ENCODE assay signal across 28 cellular contexts in genomic region chr1:29326123-29326522, GRCh38.
"Had no signal": no experiment of that assay in that cellular context is flagged by ENCODE, and none has a peak within 500 bp of the region (broad histone marks: within the 10 kb centered on the region; RNA-seq: fewer than 3 reads in every experiment).

No MANE protein-coding gene starts in this region.

- ATAC-seq: activated CD4-positive, alpha-beta T cell treated with anti-CD3 and anti-CD28 coated beads for 36 hours; activated CD8-positive, alpha-beta memory T cell treated with anti-CD3 and anti-CD28 coated beads, Interleukin-2, amount 10 ng/mL, durations not matched to agents 7 days and 5 days; activated CD8-positive, alpha-beta T cell treated with anti-CD3 and anti-CD28 coated beads, Interleukin-2, amount 10 ng/mL, durations not matched to agents 7 days and 5 days; activated naive CD4-positive, alpha-beta T cell treated with anti-CD3 and anti-CD28 coated beads, Interleukin-2, amount 50 U/mL, for 72 hours; gastroesophageal sphincter had no signal

- H3K36me3 ChIP-seq: breast epithelium, cardiac muscle cell, colonic mucosa, esophagus squamous epithelium had no signal

- H3K9me3 Mint-ChIP-seq: activated CD4-positive, alpha-beta memory T cell treated with anti-CD3 and anti-CD28 coated beads for 36 hours; activated CD4-positive, alpha-beta T cell treated with anti-CD3 and anti-CD28 coated beads, Interleukin-2, amount 10 ng/mL, durations not matched to agents 24 days and 14 days; activated naive CD4-positive, alpha-beta T cell treated with anti-CD3 and anti-CD28 coated beads, Interleukin-2, amount 10 ng/mL, durations not matched to agents 7 days and 5 days; activated naive CD4-positive, alpha-beta T cell treated with anti-CD3 and anti-CD28 coated beads, Interleukin-2, amount 50 U/mL, for 72 hours; activated naive CD8-positive, alpha-beta T cell treated with anti-CD3 and anti-CD28 coated beads, Interleukin-2, amount 10 ng/mL, durations not matched to agents 7 days and 5 days; brain had no signal

- H3K36me3 Mint-ChIP-seq: activated CD4-positive, alpha-beta memory T cell treated with anti-CD3 and anti-CD28 coated beads for 36 hours; activated CD8-positive, alpha-beta memory T cell treated with anti-CD3 and anti-CD28 coated beads, Interleukin-2, amount 10 ng/mL, durations not matched to agents 7 days and 5 days; activated naive CD4-positive, alpha-beta T cell treated with anti-CD3 and anti-CD28 coated beads, Interleukin-2, amount 10 ng/mL, durations not matched to agents 7 days and 5 days; activated naive CD4-positive, alpha-beta T cell treated with anti-CD3 and anti-CD28 coated beads, Interleukin-2, amount 50 U/mL, for 72 hours; activated naive CD8-positive, alpha-beta T cell treated with anti-CD3 and anti-CD28 coated beads, Interleukin-2, amount 10 ng/mL, durations not matched to agents 7 days and 5 days; brain had no signal

- H3K27me3 Mint-ChIP-seq: activated CD4-positive, alpha-beta T cell treated with anti-CD3 and anti-CD28 coated beads for 36 hours; activated CD4-positive, alpha-beta T cell treated with anti-CD3 and anti-CD28 coated beads, Interleukin-2, amount 10 ng/mL, durations not matched to agents 24 days and 14 days; activated CD8-positive, alpha-beta memory T cell treated with anti-CD3 and anti-CD28 coated beads, Interleukin-2, amount 10 ng/mL, durations not matched to agents 7 days and 5 days; activated naive CD8-positive, alpha-beta T cell treated with anti-CD3 and anti-CD28 coated beads, Interleukin-2, amount 10 ng/mL, durations not matched to agents 7 days and 5 days had no signal

- DNase-seq: activated CD4-positive, alpha-beta memory T cell treated with anti-CD3 and anti-CD28 coated beads for 36 hours; activated CD4-positive, alpha-beta T cell treated with anti-CD3 and anti-CD28 coated beads for 36 hours; activated CD4-positive, alpha-beta T cell treated with anti-CD3 and anti-CD28 coated beads, Interleukin-2, amount 10 ng/mL, durations not matched to agents 24 days and 14 days; activated CD4-positive, CD25-positive, alpha-beta regulatory T cell; activated CD4-positive, CD25-positive, alpha-beta regulatory T cell treated with anti-CD3 and anti-CD28 coated beads, Interleukin-2, amount 50 U/mL, for 72 hours; activated CD8-positive, alpha-beta memory T cell treated with anti-CD3 and anti-CD28 coated beads, Interleukin-2, amount 10 ng/mL, durations not matched to agents 7 days and 5 days; activated CD8-positive, alpha-beta memory T cell treated with anti-CD3 and anti-CD28 coated beads, Interleukin-2, amount 50 U/mL, for 4 hours; activated CD8-positive, alpha-beta T cell treated with anti-CD3 and anti-CD28 coated beads, Interleukin-2, amount 10 ng/mL, durations not matched to agents 7 days and 5 days; activated gamma-delta T cell; activated naive CD4-positive, alpha-beta T cell; activated naive CD4-positive, alpha-beta T cell treated with anti-CD3 and anti-CD28 coated beads, Interleukin-2, amount 10 ng/mL, durations not matched to agents 7 days and 5 days; activated naive CD8-positive, alpha-beta T cell treated with anti-CD3 and anti-CD28 coated beads, Interleukin-2, amount 10 ng/mL, durations not matched to agents 7 days and 5 days; activated T-cell treated with anti-CD3 and anti-CD28 coated beads, Interleukin-2, amount 50 U/mL, for 1 hour; activated T-cell treated with anti-CD3 and anti-CD28 coated beads, Interleukin-2, amount 50 U/mL, for 48 hours; central memory CD4-positive, alpha-beta T cell; cerebellar nuclear complex; colonic mucosa; effector CD8-positive, alpha-beta T cell; esophagus squamous epithelium; foreskin melanocyte; T-helper 2 cell had no signal

- H3K27ac ChIP-seq: ascending aorta, breast epithelium, cardiac muscle cell, colonic mucosa, epithelial cell of prostate, esophagus squamous epithelium, gastroesophageal sphincter had no signal

- H3K27me3 ChIP-seq: ascending aorta, breast epithelium, cardiac muscle cell, colonic mucosa, esophagus squamous epithelium had no signal

- H3K9me3 ChIP-seq: ascending aorta, breast epithelium, colonic mucosa, esophagus squamous epithelium, gastroesophageal sphincter had no signal

- H3K4me1 ChIP-seq: ascending aorta, breast epithelium, colonic mucosa, gastroesophageal sphincter had no signal

- H3K4me3 ChIP-seq: ascending aorta, breast epithelium, cardiac muscle cell, colonic mucosa, esophagus squamous epithelium, gastroesophageal sphincter had no signal

- H3K27ac Mint-ChIP-seq: activated CD4-positive, alpha-beta memory T cell treated with anti-CD3 and anti-CD28 coated beads for 36 hours; activated CD4-positive, alpha-beta T cell treated with anti-CD3 and anti-CD28 coated beads for 36 hours; activated CD4-positive, alpha-beta T cell treated with anti-CD3 and anti-CD28 coated beads, Interleukin-2, amount 10 ng/mL, durations not matched to agents 24 days and 14 days; activated CD8-positive, alpha-beta memory T cell treated with anti-CD3 and anti-CD28 coated beads, Interleukin-2, amount 10 ng/mL, durations not matched to agents 7 days and 5 days; activated CD8-positive, alpha-beta T cell treated with anti-CD3 and anti-CD28 coated beads, Interleukin-2, amount 10 ng/mL, durations not matched to agents 7 days and 5 days; activated naive CD4-positive, alpha-beta T cell treated with anti-CD3 and anti-CD28 coated beads, Interleukin-2, amount 10 ng/mL, durations not matched to agents 7 days and 5 days; activated naive CD4-positive, alpha-beta T cell treated with anti-CD3 and anti-CD28 coated beads, Interleukin-2, amount 50 U/mL, for 72 hours; activated naive CD8-positive, alpha-beta T cell treated with anti-CD3 and anti-CD28 coated beads, Interleukin-2, amount 10 ng/mL, durations not matched to agents 7 days and 5 days; brain had no signal

- H3K4me3 Mint-ChIP-seq: activated CD4-positive, alpha-beta memory T cell treated with anti-CD3 and anti-CD28 coated beads for 36 hours; activated CD4-positive, alpha-beta T cell treated with anti-CD3 and anti-CD28 coated beads for 36 hours; activated CD4-positive, alpha-beta T cell treated with anti-CD3 and anti-CD28 coated beads, Interleukin-2, amount 10 ng/mL, durations not matched to agents 24 days and 14 days; activated CD8-positive, alpha-beta memory T cell treated with anti-CD3 and anti-CD28 coated beads, Interleukin-2, amount 10 ng/mL, durations not matched to agents 7 days and 5 days; activated CD8-positive, alpha-beta T cell treated with anti-CD3 and anti-CD28 coated beads, Interleukin-2, amount 10 ng/mL, durations not matched to agents 7 days and 5 days; activated naive CD4-positive, alpha-beta T cell treated with anti-CD3 and anti-CD28 coated beads, Interleukin-2, amount 10 ng/mL, durations not matched to agents 7 days and 5 days; activated naive CD8-positive, alpha-beta T cell treated with anti-CD3 and anti-CD28 coated beads, Interleukin-2, amount 10 ng/mL, durations not matched to agents 7 days and 5 days; brain had no signal

- H3K4me1 Mint-ChIP-seq: activated CD4-positive, alpha-beta T cell treated with anti-CD3 and anti-CD28 coated beads for 36 hours; activated CD4-positive, alpha-beta T cell treated with anti-CD3 and anti-CD28 coated beads, Interleukin-2, amount 10 ng/mL, durations not matched to agents 24 days and 14 days; activated CD8-positive, alpha-beta memory T cell treated with anti-CD3 and anti-CD28 coated beads, Interleukin-2, amount 10 ng/mL, durations not matched to agents 7 days and 5 days; activated naive CD4-positive, alpha-beta T cell treated with anti-CD3 and anti-CD28 coated beads, Interleukin-2, amount 10 ng/mL, durations not matched to agents 7 days and 5 days; activated naive CD8-positive, alpha-beta T cell treated with anti-CD3 and anti-CD28 coated beads, Interleukin-2, amount 10 ng/mL, durations not matched to agents 7 days and 5 days; brain had no signal
